34 cellular contexts compared by ENCODE assay signal in the genomic region with DNA sequence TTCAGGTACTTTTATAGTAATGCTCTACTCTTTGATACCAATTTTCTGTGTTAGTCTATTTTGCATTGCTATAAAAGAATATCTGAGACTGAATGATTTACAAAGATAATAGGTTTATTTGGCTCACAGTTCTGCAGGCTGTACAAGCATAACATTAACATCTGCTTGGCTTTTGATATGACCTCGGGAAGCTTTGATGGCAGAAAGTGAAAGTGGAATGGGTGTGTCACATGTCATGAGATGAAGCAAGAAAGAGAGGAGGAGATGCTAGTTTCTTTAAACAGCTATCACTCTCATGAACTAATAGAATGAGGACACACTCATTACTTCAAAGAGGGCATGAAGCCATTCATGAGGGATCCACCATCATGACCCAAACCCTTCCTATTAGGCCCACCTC.
DNase-seq lines count a peak whose midpoint lies in the region; ATAC-seq, FAIRE-seq and TF ChIP-seq lines count a peak whose summit lies in the region.
"Had no signal": no experiment of that assay in that cellular context is flagged by ENCODE, and none has a peak within 500 bp of the region (broad histone marks: within the 10 kb centered on the region; RNA-seq: fewer than 3 reads in every experiment).

No MANE protein-coding gene starts in this region.

- BruUV-seq in K562 (replicated peaks; lab: Mats Ljungman, UMichigan): no TSS peak
- BruUV-seq in mammary epithelial cell (replicated peaks; lab: Mats Ljungman, UMichigan): no TSS peak

- H3K9me3 ChIP-seq in K562 (replicated peaks; ENCODE audit: control insufficient read depth, insufficient read depth, low read depth, low read length) (no peaks in the 10 kb centered on the region), mammary epithelial cell (replicated peaks; ENCODE audit: insufficient read depth, low read length) (peaks cover 8% of the 10 kb centered on the region)

- FAIRE-seq in K562 (lab: Jason Lieb, UNC): no peak
- FAIRE-seq: TTC549 had no signal

- WGBS in K562 (ENCODE audit: insufficient coverage, low coverage, missing lambda C conversion rate): 8% methylated on average over 1 of the region's 1 CpG
- WGBS in mammary epithelial cell (ENCODE audit: low coverage, missing lambda C conversion rate): 95% methylated on average over 1 of the region's 1 CpG

- H3K27me3 Mint-ChIP-seq in activated CD4-positive, alpha-beta T cell treated with anti-CD3 and anti-CD28 coated beads, Interleukin-2, amount 10 ng/mL, durations not matched to agents 24 days and 14 days: no peaks in the 10 kb centered on the region

- no peaks in the 10 kb centered on the region for H3K36me3 ChIP-seq in K562 (ENCODE audit: control insufficient read depth, insufficient read depth, low read length)
- H3K36me3 ChIP-seq in mammary epithelial cell (ENCODE audit: insufficient read depth, low read length): no peaks in the 10 kb centered on the region
- H3K36me3 ChIP-seq: BLaER1, cardiac muscle cell, tibial nerve had no signal

- TF ChIP-seq RAD21 in K562 (CRISPR knock-in tag; conservative IDR thresholded peaks at IDR 0.05 in 1 of 2, IDR thresholded peaks at IDR 0.05 in 1 of 2): no peak

- no peaks in the 10 kb centered on the region; a peak in 2 of 5 replicates for H3K4me1 ChIP-seq in K562 (replicated peaks in 1 of 2; ENCODE audit: control insufficient read depth in 2 of 2, insufficient read depth in 2 of 2, low read length in 2 of 2)
- H3K4me1 ChIP-seq in mammary epithelial cell (ENCODE audit: insufficient read depth, low read length): no peaks in the 10 kb centered on the region
- H3K4me1 ChIP-seq: BLaER1, tibial nerve had no signal

- H3K27ac ChIP-seq in K562 (ENCODE audit: extremely low read depth, low read depth, low read length) (no peak overlapping the region), mammary epithelial cell (ENCODE audit: insufficient read depth, low read depth, low read length) (no peak overlapping the region)
- H3K27ac ChIP-seq: BLaER1, cardiac muscle cell, coronary artery, RWPE1, tibial nerve had no signal

- no peaks in the 10 kb centered on the region for H3K36me3 Mint-ChIP-seq in activated CD4-positive, alpha-beta T cell treated with anti-CD3 and anti-CD28 coated beads, Interleukin-2, amount 10 ng/mL, durations not matched to agents 24 days and 14 days (ENCODE audit: low read depth)

- CTCF ChIA-PET in K562 (lab: Yijun Ruan, JAX; ENCODE audit: low intra/inter-chr PET ratio): no interaction called here
- CTCF ChIA-PET in mammary epithelial cell (lab: Charles Lee; ENCODE audit: low non-redundant PET): no interaction called here

- H3K9ac ChIP-seq in K562 (ENCODE audit: insufficient read depth in 1 of 2, low read depth in 2 of 2, low read length in 2 of 2): no peak overlapping the region
- H3K9ac ChIP-seq in mammary epithelial cell (ENCODE audit: insufficient read depth, low read length): no peak overlapping the region
- H3K9ac ChIP-seq: BLaER1 had no signal

- H4K20me1 ChIP-seq in K562 (replicated peaks; ENCODE audit: control insufficient read depth, insufficient read depth, low read length): no peaks in the 10 kb centered on the region
- no peaks in the 10 kb centered on the region for H4K20me1 ChIP-seq in mammary epithelial cell (ENCODE audit: insufficient read depth, low read length)
- H4K20me1 ChIP-seq: BLaER1 had no signal

- intact Hi-C loops in activated CD4-positive, alpha-beta T cell treated with anti-CD3 and anti-CD28 coated beads, Interleukin-2, amount 10 ng/mL, durations not matched to agents 24 days and 14 days (cut with micrococcal nuclease): no loop called here
- intact Hi-C loops in K562 (cut with micrococcal nuclease) (no loop called here), mammary epithelial cell (cut with micrococcal nuclease) (no loop called here)

- H3K27ac Mint-ChIP-seq in activated CD4-positive, alpha-beta T cell treated with anti-CD3 and anti-CD28 coated beads, Interleukin-2, amount 10 ng/mL, durations not matched to agents 24 days and 14 days: no peak overlapping the region
- H3K27ac Mint-ChIP-seq: effector memory CD8-positive, alpha-beta T cell; naive thymus-derived CD8-positive, alpha-beta T cell had no signal

- dilution Hi-C loops in mammary epithelial cell (cut with HindIII; ENCODE audit: low sequenced_read_pairs): no loop called here

- TF ChIP-seq CTCF in K562 (IDR thresholded peaks at IDR 0.05 in 2 of 3, conservative IDR thresholded peaks at IDR 0.05 in 1 of 3; ENCODE audit: insufficient read depth in 2 of 3, low read depth in 1 of 3, low read length in 3 of 3) (no peak), mammary epithelial cell (conservative IDR thresholded peaks at IDR 0.05 in 1 of 2, IDR thresholded peaks at IDR 0.05 in 1 of 2; ENCODE audit: extremely low read depth in 1 of 2, insufficient read depth in 1 of 2, low read depth in 1 of 2, low read length in 2 of 2) (no peak)

- H2AFZ ChIP-seq in K562 (ENCODE audit: low read depth, low read length) (no peak overlapping the region), mammary epithelial cell (ENCODE audit: low read depth, low read length) (no peak overlapping the region)

- POLR2A ChIA-PET in K562 (lab: Yijun Ruan, JAX): no interaction called here

- no peak for ATAC-seq in K562
- ATAC-seq: activated CD4-positive, CD25-positive, alpha-beta regulatory T cell treated with anti-CD3 and anti-CD28 coated beads, Interleukin-2, amount 50 U/mL, for 24 hours; effector memory CD8-positive, alpha-beta T cell; esophagus mucosa; left ventricle myocardium superior; naive thymus-derived CD8-positive, alpha-beta T cell had no signal

- TF ChIP-seq EP300 in K562 (IDR thresholded peaks at IDR 0.05; ENCODE audit: low read length): no peak

- H3K9me1 ChIP-seq in K562 (ENCODE audit: control insufficient read depth, insufficient read depth, low read length): no peaks in the 10 kb centered on the region

- no peak for TF ChIP-seq POLR2A in K562 (conservative IDR thresholded peaks at IDR 0.05)

- no peak overlapping the region for H3K4me2 ChIP-seq in K562 (ENCODE audit: insufficient read depth, low read length)
- no peak overlapping the region for H3K4me2 ChIP-seq in mammary epithelial cell (ENCODE audit: insufficient read depth, low read depth, low read length)
- H3K4me2 ChIP-seq: BLaER1 had no signal

- H3K9me3 Mint-ChIP-seq in activated CD4-positive, alpha-beta T cell treated with anti-CD3 and anti-CD28 coated beads, Interleukin-2, amount 10 ng/mL, durations not matched to agents 24 days and 14 days: peaks cover 22% of the 10 kb centered on the region

- H3K79me2 ChIP-seq in K562 (ENCODE audit: control insufficient read depth, insufficient read depth, low read length) (no peaks in the 10 kb centered on the region), mammary epithelial cell (ENCODE audit: insufficient read depth, low read length) (no peaks in the 10 kb centered on the region)

- DNase-seq in activated CD4-positive, alpha-beta T cell treated with anti-CD3 and anti-CD28 coated beads, Interleukin-2, amount 10 ng/mL, durations not matched to agents 24 days and 14 days: peak; percentile 59
- DNase-seq in activated CD4-positive, alpha-beta T cell treated with anti-CD3 and anti-CD28 coated beads, Interleukin-2, amount 50 U/mL, for 48 hours: no peak
- DNase-seq in LHCN-M2 (ENCODE audit: low read depth): peak; percentile 25
- no peak for DNase-seq in K562 (ENCODE audit: extremely low read depth in 1 of 4, low spot score in 3 of 4)
- DNase-seq in myocyte (ENCODE audit: low read depth): peak; percentile 20
- DNase-seq in mammary epithelial cell: no peak
- no peak for DNase-seq in NCI-H2081 (lab: John Stamatoyannopoulos, UW)
- DNase-seq: ACHN; activated CD8-positive, alpha-beta memory T cell treated with anti-CD3 and anti-CD28 coated beads for 24 hours; activated naive CD4-positive, alpha-beta T cell treated with Interleukin-2 at 50 U/mL for 16 hours; anterior cingulate cortex; DMS79; effector memory CD8-positive, alpha-beta T cell; GF-D8; HCEC 1CT; islet precursor cell; left ventricle myocardium superior; midbrain; NCI-H1105 treated with DMSO at 0.1 percent for 48 hours; NCI-H1930; NCI-H526; NK-92 treated with Interleukin-12 subunit alpha and Interleukin-12 subunit beta, amount 100 ng/mL, for 24 hours; occipital lobe; stimulated activated CD4-positive, alpha-beta T cell treated with anti-CD3 and anti-CD28 coated beads, Interleukin-1b, Interleukin-23, amount 100 ng/mL, for 48 hours; T-helper 1 cell had no signal

- no peaks in the 10 kb centered on the region for H3K27me3 ChIP-seq in K562 (ENCODE audit: control insufficient read depth in 2 of 2, insufficient read depth in 2 of 2, low read length in 2 of 2)
- H3K27me3 ChIP-seq in mammary epithelial cell (ENCODE audit: insufficient read depth, low read length): no peaks in the 10 kb centered on the region
- H3K27me3 ChIP-seq: BLaER1, cardiac muscle cell, tibial nerve had no signal

- H3K4me3 ChIP-seq in K562: no peak overlapping the region
- H3K4me3 ChIP-seq in mammary epithelial cell (replicated peaks in 1 of 3; ENCODE audit: insufficient read depth in 1 of 3, low read depth in 2 of 3, low read length in 3 of 3): no peak overlapping the region
- H3K4me3 ChIP-seq: BLaER1, cardiac muscle cell, coronary artery, tibial nerve had no signal

- in situ Hi-C loops in K562 (cut with MboI): no loop called here
- in situ Hi-C loops in mammary epithelial cell (cut with MboI; ENCODE audit: low sequenced_read_pairs in 2 of 2): no loop called here

- H3K4me1 Mint-ChIP-seq in activated CD4-positive, alpha-beta T cell treated with anti-CD3 and anti-CD28 coated beads, Interleukin-2, amount 10 ng/mL, durations not matched to agents 24 days and 14 days: peaks cover 4% of the 10 kb centered on the region

- no peak overlapping the region for H3K4me3 Mint-ChIP-seq in activated CD4-positive, alpha-beta T cell treated with anti-CD3 and anti-CD28 coated beads, Interleukin-2, amount 10 ng/mL, durations not matched to agents 24 days and 14 days
- H3K4me3 Mint-ChIP-seq: effector memory CD8-positive, alpha-beta T cell had no signal

TF ChIP-seq in K562, 482 proteins besides CTCF, POLR2A, EP300 and RAD21 (continues in another document):
- TF ChIP-seq E2F3 (CRISPR knock-in tag; IDR thresholded peaks at IDR 0.05): no peak
- peak; percentile 73 for TF ChIP-seq ZNF766 (CRISPR knock-in tag; conservative IDR thresholded peaks at IDR 0.05)
- TF ChIP-seq CEBPG (CRISPR knock-in tag; IDR thresholded peaks at IDR 0.05): no peak
- peak; percentile 14 to 68; a peak in 2 of 4 replicates for TF ChIP-seq CEBPG (tag; conservative IDR thresholded peaks at IDR 0.05 in 1 of 2, IDR thresholded peaks at IDR 0.05 in 1 of 2)
- TF ChIP-seq, protein P1, sequence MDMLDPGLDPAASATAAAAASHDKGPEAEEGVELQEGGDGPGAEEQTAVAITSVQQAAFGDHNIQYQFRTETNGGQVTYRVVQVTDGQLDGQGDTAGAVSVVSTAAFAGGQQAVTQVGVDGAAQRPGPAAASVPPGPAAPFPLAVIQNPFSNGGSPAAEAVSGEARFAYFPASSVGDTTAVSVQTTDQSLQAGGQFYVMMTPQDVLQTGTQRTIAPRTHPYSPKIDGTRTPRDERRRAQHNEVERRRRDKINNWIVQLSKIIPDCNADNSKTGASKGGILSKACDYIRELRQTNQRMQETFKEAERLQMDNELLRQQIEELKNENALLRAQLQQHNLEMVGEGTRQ (CRISPR knock-in tag; IDR thresholded peaks at IDR 0.05): 0 out of 2 replicates have a peak, but pooled peaks have one; percentile 7
- no peak for TF ChIP-seq NR2C1 (IDR thresholded peaks at IDR 0.05)
- TF ChIP-seq NR2C1 (tag; IDR thresholded peaks at IDR 0.05): 0 out of 2 replicates have a peak, but pooled peaks have one; percentile 19

Comparison
In these comparisons a context has a peak if more than half of its experiments do, and no peak if none do; other contexts are left out.
1. DNase-seq: peak in activated CD4-positive, alpha-beta T cell treated with anti-CD3 and anti-CD28 coated beads, Interleukin-2, amount 10 ng/mL, durations not matched to agents 24 days and 14 days (single experiment), LHCN-M2 (single experiment) and myocyte (single experiment); none in activated CD4-positive, alpha-beta T cell treated with anti-CD3 and anti-CD28 coated beads, Interleukin-2, amount 50 U/mL, for 48 hours (0 of 2), K562 (0 of 4), mammary epithelial cell (single experiment) and NCI-H2081 (0 of 2).